In the genomic region with DNA sequence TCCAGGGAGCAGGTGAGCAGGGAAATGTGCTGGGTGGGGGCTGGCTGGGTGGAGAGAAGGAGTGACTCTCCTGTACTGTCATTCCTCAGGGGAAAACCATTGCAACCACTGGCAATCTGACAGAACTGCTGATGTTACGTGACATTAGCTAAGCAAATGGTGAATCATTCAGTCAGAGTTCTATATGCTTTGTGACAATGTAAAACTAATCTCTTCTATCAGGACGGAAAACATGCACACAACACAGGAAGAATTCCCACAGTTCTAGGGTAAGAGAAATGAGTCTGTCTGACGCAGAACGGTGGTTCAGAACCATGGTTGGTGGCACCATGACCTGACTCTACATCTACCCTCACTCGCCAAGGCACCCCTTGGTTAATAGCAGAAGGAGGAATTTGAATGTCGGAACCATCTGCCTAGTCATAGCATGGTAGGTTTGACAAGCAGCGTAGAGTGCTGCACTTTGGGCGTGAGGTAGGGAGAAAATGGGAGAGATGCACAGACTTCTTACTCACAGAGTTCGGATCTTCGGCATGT, we compare ENCODE assay signal across 12 cellular contexts.
DNase-seq lines count a peak whose midpoint lies in the region; ATAC-seq lines count a peak whose summit lies in the region.
"Had no signal": no experiment of that assay in that cellular context is flagged by ENCODE, and none has a peak within 500 bp of the region (broad histone marks: within the 10 kb centered on the region; RNA-seq: fewer than 3 reads in every experiment).

No MANE protein-coding gene starts in this region.

- H3K9me3 ChIP-seq in neuronal stem cell (replicated peaks in 1 of 2; ENCODE audit: control insufficient read depth in 2 of 2, insufficient read depth in 1 of 2, low read depth in 1 of 2, low read length in 2 of 2) = no peaks in the 10 kb centered on the region
- H3K9me3 ChIP-seq: HAP-1 had no signal

- H3K36me3 ChIP-seq in neuronal stem cell (replicated peaks in 1 of 2; ENCODE audit: control insufficient read depth in 2 of 2, insufficient read depth in 2 of 2, low read length in 2 of 2) = no peaks in the 10 kb centered on the region
- H3K36me3 ChIP-seq: HAP-1 had no signal

- no CpG with 5 or more reads among the region's 10 CpGs for WGBS in neuronal stem cell (ENCODE audit: extremely low coverage in 2 of 2, insufficient read length in 2 of 2, insufficient replicate concordance in 1 of 2), 2 donors

- no peak overlapping the region for H4K91ac ChIP-seq in neuronal stem cell (ENCODE audit: low read depth, low read length, poor library complexity)

- H3K4me1 Mint-ChIP-seq in activated T-helper 2 cell treated with anti-CD3 and anti-CD28 coated beads, Interferon-gamma antibody, Interleukin-2, Interleukin-4, amounts not matched to agents 10 μg/mL and 5 μg/mL and 100 μg/mL, durations not matched to agents 14 hours and 24 hours and 36 hours (ENCODE audit: low read depth) = peaks cover 33% of the 10 kb centered on the region

- DNase-seq in Daoy (ENCODE audit: low read depth) (peak; percentile 42), neuronal stem cell (ENCODE audit: low spot score) (no peak), AG08396 (ENCODE audit: low spot score) (no peak)
- DNase-seq in activated T-helper 2 cell treated with anti-CD3 and anti-CD28 coated beads, Interferon-gamma antibody, Interleukin-2, Interleukin-4, amounts not matched to agents 10 μg/mL and 5 μg/mL and 100 μg/mL, durations not matched to agents 14 hours and 24 hours and 36 hours (ENCODE audit: low spot score) = no peak
- DNase-seq: Calu3, mesendoderm, NCI-H2029 had no signal

- peak overlapping the region; percentile 15 for H3K18ac ChIP-seq in neuronal stem cell (ENCODE audit: low read length)

- intact Hi-C loops in activated T-helper 2 cell treated with anti-CD3 and anti-CD28 coated beads, Interferon-gamma antibody, Interleukin-2, Interleukin-4, amounts not matched to agents 10 μg/mL and 5 μg/mL and 100 μg/mL, durations not matched to agents 14 hours and 24 hours and 36 hours (cut with micrococcal nuclease) = loop anchor here (1.0 to 2.0 kb wide), 5 partner anchors 13 to 142 kb away; no protein-coding TSS in a partner anchor

- H3K9ac ChIP-seq in neuronal stem cell (ENCODE audit: low read depth, low read length, poor library complexity) = no peak overlapping the region

- H2BK5ac ChIP-seq in neuronal stem cell (ENCODE audit: low read length) = no peak overlapping the region

- H2AK5ac ChIP-seq in neuronal stem cell (ENCODE audit: low read depth, low read length) = no peak overlapping the region

- H3K23ac ChIP-seq in neuronal stem cell (ENCODE audit: low read depth, low read length, poor library complexity) = no peak overlapping the region

- no peak overlapping the region for H4K8ac ChIP-seq in neuronal stem cell (ENCODE audit: low read depth, low read length)

- H3K79me1 ChIP-seq in neuronal stem cell (ENCODE audit: low read depth, low read length) = no peaks in the 10 kb centered on the region

- no peaks in the 10 kb centered on the region for H3K27me3 ChIP-seq in neuronal stem cell (ENCODE audit: control insufficient read depth in 3 of 3, insufficient read depth in 3 of 3, low read depth in 1 of 3, low read length in 3 of 3)

- H2AFZ ChIP-seq in neuronal stem cell (ENCODE audit: low read length) = no peak overlapping the region

- no peak overlapping the region for H2BK12ac ChIP-seq in neuronal stem cell (ENCODE audit: low read length)

- H3K9me3 Mint-ChIP-seq in activated T-helper 2 cell treated with anti-CD3 and anti-CD28 coated beads, Interferon-gamma antibody, Interleukin-2, Interleukin-4, amounts not matched to agents 10 μg/mL and 5 μg/mL and 100 μg/mL, durations not matched to agents 14 hours and 24 hours and 36 hours = no peaks in the 10 kb centered on the region

- H3K4ac ChIP-seq in neuronal stem cell (ENCODE audit: low read length) = no peak overlapping the region

- H3K27ac Mint-ChIP-seq in activated T-helper 2 cell treated with anti-CD3 and anti-CD28 coated beads, Interferon-gamma antibody, Interleukin-2, Interleukin-4, amounts not matched to agents 10 μg/mL and 5 μg/mL and 100 μg/mL, durations not matched to agents 14 hours and 24 hours and 36 hours = peak overlapping the region; percentile 94

- peaks cover 9% of the 10 kb centered on the region for H3K36me3 Mint-ChIP-seq in activated T-helper 2 cell treated with anti-CD3 and anti-CD28 coated beads, Interferon-gamma antibody, Interleukin-2, Interleukin-4, amounts not matched to agents 10 μg/mL and 5 μg/mL and 100 μg/mL, durations not matched to agents 14 hours and 24 hours and 36 hours (ENCODE audit: low read depth)

- no peak overlapping the region for H2BK120ac ChIP-seq in neuronal stem cell (ENCODE audit: low read depth, low read length)

- no peak overlapping the region for H3K14ac ChIP-seq in neuronal stem cell (ENCODE audit: low read length)

- H3K27me3 Mint-ChIP-seq in activated T-helper 2 cell treated with anti-CD3 and anti-CD28 coated beads, Interferon-gamma antibody, Interleukin-2, Interleukin-4, amounts not matched to agents 10 μg/mL and 5 μg/mL and 100 μg/mL, durations not matched to agents 14 hours and 24 hours and 36 hours (ENCODE audit: low read depth) = no peaks in the 10 kb centered on the region

- no peak overlapping the region for H3K4me2 ChIP-seq in neuronal stem cell (ENCODE audit: insufficient read depth, low read length, poor library complexity, severe bottlenecking)

- no peak overlapping the region for H3K4me3 ChIP-seq in neuronal stem cell (ENCODE audit: low read length in 2 of 2)
- H3K4me3 ChIP-seq: HAP-1 had no signal

- ATAC-seq in HG02610 (IDR thresholded peaks at IDR 0.05; ENCODE audit: unreplicated experiment) = peak; percentile 38
- no peak for ATAC-seq in HG03460 (IDR thresholded peaks at IDR 0.05; ENCODE audit: unreplicated experiment)
- no peak for ATAC-seq in GM18907 (IDR thresholded peaks at IDR 0.05; ENCODE audit: unreplicated experiment)

- H3K27ac ChIP-seq in neuronal stem cell (replicated peaks; ENCODE audit: low read length) = no peak overlapping the region

- no peak overlapping the region for H2BK15ac ChIP-seq in neuronal stem cell (ENCODE audit: low read length)

- peaks cover 18% of the 10 kb centered on the region in 2 donors for H3K4me1 ChIP-seq in neuronal stem cell (ENCODE audit: control insufficient read depth in 2 of 2, insufficient read depth in 1 of 2, low read depth in 1 of 2, low read length in 2 of 2)

- peak overlapping the region; percentile 65 for H3K4me3 Mint-ChIP-seq in activated T-helper 2 cell treated with anti-CD3 and anti-CD28 coated beads, Interferon-gamma antibody, Interleukin-2, Interleukin-4, amounts not matched to agents 10 μg/mL and 5 μg/mL and 100 μg/mL, durations not matched to agents 14 hours and 24 hours and 36 hours (ENCODE audit: low read depth)
- H3K4me3 Mint-ChIP-seq: brain had no signal
